In genomic region chr15:35312355-35312754, GRCh38 we compare ENCODE assay signal across 24 cellular contexts.
DNase-seq lines count a peak whose midpoint lies in the region; ATAC-seq, FAIRE-seq and TF ChIP-seq lines count a peak whose summit lies in the region.
"Had no signal": no experiment of that assay in that cellular context is flagged by ENCODE, and none has a peak within 500 bp of the region (broad histone marks: within the 10 kb centered on the region; RNA-seq: fewer than 3 reads in every experiment).

No MANE protein-coding gene starts in this region.

- no peak for FAIRE-seq in HepG2 (lab: Jason Lieb, UNC)
- FAIRE-seq: GM12891 had no signal

- H3K9me3 ChIP-seq in OCI-LY3 (ENCODE audit: insufficient read depth, low read length): no peaks in the 10 kb centered on the region
- no peaks in the 10 kb centered on the region for H3K9me3 ChIP-seq in HepG2 (ENCODE audit: low read length)
- H3K9me3 ChIP-seq in trophoblast cell (ENCODE audit: insufficient read depth, low read depth, low read length): no peaks in the 10 kb centered on the region
- H3K9me3 ChIP-seq in heart right ventricle: no peaks in the 10 kb centered on the region

- ATAC-seq in HepG2 (no peak), heart right ventricle (no peak)

- H3K4me2 ChIP-seq in OCI-LY3 (ENCODE audit: low read length) (peak overlapping the region; percentile 67), HepG2 (ENCODE audit: low read depth, low read length) (no peak overlapping the region), trophoblast cell (ENCODE audit: low read length) (no peak overlapping the region)
- H3K4me2 ChIP-seq: PC-9 had no signal

- no peak for TF ChIP-seq EP300 in HepG2 (IDR thresholded peaks at IDR 0.05; ENCODE audit: low read depth in 2 of 2, low read length in 2 of 2)
- TF ChIP-seq EP300 in HepG2 (CRISPR knock-in tag; IDR thresholded peaks at IDR 0.05; ENCODE audit: borderline replicate concordance): no peak

- WGBS in HepG2 (ENCODE audit: low lambda C conversion rate): 96% methylated on average over 1 of the region's 1 CpG
- WGBS in trophoblast cell (ENCODE audit: extremely low coverage, insufficient coverage, insufficient read length): no CpG with 5 or more reads among the region's 1 CpG
- WGBS in heart right ventricle, 2 donors: 45 to 50% methylated on average over 1 of the region's 1 CpG

- CTCF ChIA-PET in HepG2 (lab: Yijun Ruan, JAX; ENCODE audit: low intra/inter-chr PET ratio, low total read pairs): no interaction called here

- BruUV-seq in HepG2 (replicated peaks; lab: Mats Ljungman, UMichigan): no TSS peak

- no peak overlapping the region for H3K14ac ChIP-seq in trophoblast cell (ENCODE audit: low read length)

- in situ Hi-C loops in HepG2 (cut with HindIII; ENCODE audit: extremely low pct_ligation_motif_present, low pct_unique_long_range_greater_than_20kb): no loop called here

- H3K79me1 ChIP-seq in trophoblast cell (ENCODE audit: low read length): peaks cover 5% of the 10 kb centered on the region

- no peak overlapping the region for H4K8ac ChIP-seq in trophoblast cell (ENCODE audit: low read depth, low read length)

- POLR2A ChIA-PET in HepG2 (lab: Yijun Ruan, JAX): no interaction called here

- no peak overlapping the region for H2BK5ac ChIP-seq in trophoblast cell (ENCODE audit: low read depth, low read length, poor library complexity)

- intact Hi-C loops in HepG2 (cut with micrococcal nuclease; ENCODE audit: unreplicated experiment) (no loop called here), heart right ventricle (cut with DNase I) (no loop called here)

- DNase-seq in amniotic epithelial cell (ENCODE audit: low read depth) (peak; percentile 52), HepG2 (ENCODE audit: low spot score) (no peak), trophoblast cell (no peak), HuH-7 (ENCODE audit: low spot score) (no peak), NCI-H187 treated with DMSO at 0.1 percent for 48 hours (lab: John Stamatoyannopoulos, UW) (no peak), heart right ventricle (no peak)
- DNase-seq in activated CD8-positive, alpha-beta memory T cell treated with anti-CD3 and anti-CD28 coated beads, Interleukin-2, amount 50 U/mL, for 4 hours: no peak
- DNase-seq: CD4-positive, CD25-positive, alpha-beta regulatory T cell; COR-L47; DMS79; GM23248; H9; HFFc6; KG1; NCI-H1092 treated with DMSO at 0.1 percent for 48 hours; NCI-H1436 treated with DMSO at 0.1 percent for 48 hours; NCI-H2029; NCI-H2227 treated with DMSO at 0.1 percent for 48 hours; NCI-H510A; NCI-H82; PC-9; SIG-M5 had no signal

- no peak overlapping the region for H2AK5ac ChIP-seq in trophoblast cell (ENCODE audit: low read length)

- no peak for TF ChIP-seq POLR2A in HepG2 (IDR thresholded peaks at IDR 0.05; ENCODE audit: insufficient read depth in 1 of 2, low read depth in 2 of 2, low read length in 2 of 2)

- no peak for TF ChIP-seq RAD21 in HepG2 (CRISPR knock-in tag; IDR thresholded peaks at IDR 0.05)

- H3K9ac ChIP-seq in OCI-LY3 (ENCODE audit: low read length): no peak overlapping the region
- H3K9ac ChIP-seq in HepG2 (ENCODE audit: insufficient read depth, low read depth, low read length): no peak overlapping the region
- H3K9ac ChIP-seq in trophoblast cell (ENCODE audit: low read length): no peak overlapping the region
- H3K9ac ChIP-seq: GM23248 had no signal

- no peak overlapping the region for H4K12ac ChIP-seq in trophoblast cell (ENCODE audit: low read depth, low read length)

- H3K4me1 ChIP-seq in OCI-LY3 (ENCODE audit: low read length) (peaks cover 30% of the 10 kb centered on the region), HepG2 (ENCODE audit: insufficient read depth, low read length) (no peaks in the 10 kb centered on the region), trophoblast cell (ENCODE audit: control insufficient read depth in 1 of 2, insufficient read depth in 2 of 2, low read length in 2 of 2) (no peaks in the 10 kb centered on the region), heart right ventricle (peaks cover 0 to 31% (median 25%) of the 10 kb centered on the region in 9 donors)

- TF ChIP-seq CTCF in OCI-LY3 (IDR thresholded peaks at IDR 0.05; ENCODE audit: low read depth, low read length) (no peak), HepG2 (CRISPR knock-in tag; IDR thresholded peaks at IDR 0.05) (no peak), heart right ventricle (IDR thresholded peaks at IDR 0.05) (no peak)

- H4K20me1 ChIP-seq in OCI-LY3 (ENCODE audit: insufficient read depth, low read length) (no peaks in the 10 kb centered on the region), HepG2 (ENCODE audit: insufficient read depth, low read length) (no peaks in the 10 kb centered on the region)

- peak overlapping the region; percentile 27 for H3K4me3 ChIP-seq in OCI-LY3 (ENCODE audit: low read length)
- no peak overlapping the region for H3K4me3 ChIP-seq in HepG2 (replicated peaks in 1 of 3; ENCODE audit: insufficient read depth in 1 of 3, low read depth in 2 of 3, low read length in 3 of 3)
- no peak overlapping the region for H3K4me3 ChIP-seq in trophoblast cell (ENCODE audit: low read depth, low read length)
- H3K4me3 ChIP-seq in heart right ventricle: no peak overlapping the region
- H3K4me3 ChIP-seq: GM23248, PC-9 had no signal

- H3K18ac ChIP-seq in trophoblast cell (ENCODE audit: low read length): no peak overlapping the region

- no peak overlapping the region for H2AFZ ChIP-seq in OCI-LY3 (ENCODE audit: low read depth, low read length)
- H2AFZ ChIP-seq in HepG2 (ENCODE audit: low read length): no peak overlapping the region
- H2AFZ ChIP-seq in trophoblast cell (ENCODE audit: insufficient read depth, low read length, poor library complexity): no peak overlapping the region
- H2AFZ ChIP-seq: GM23248, PC-9 had no signal

- H3K27me3 ChIP-seq in OCI-LY3 (ENCODE audit: low read depth, low read length) (no peaks in the 10 kb centered on the region), HepG2 (ENCODE audit: control insufficient read depth in 1 of 2, insufficient read depth in 2 of 2, low read length in 2 of 2) (no peaks in the 10 kb centered on the region), trophoblast cell (ENCODE audit: insufficient read depth, low read length) (no peaks in the 10 kb centered on the region), heart right ventricle (no peaks in the 10 kb centered on the region)

- H3K79me2 ChIP-seq in OCI-LY3 (ENCODE audit: low read length) (no peaks in the 10 kb centered on the region), HepG2 (ENCODE audit: insufficient read depth, low read length) (no peaks in the 10 kb centered on the region), trophoblast cell (ENCODE audit: control insufficient read depth, insufficient read depth, low read length, poor library complexity) (no peaks in the 10 kb centered on the region)

- peak overlapping the region; percentile 7 for H2BK120ac ChIP-seq in trophoblast cell (ENCODE audit: insufficient read depth, low read length, poor library complexity)

- H3K27ac ChIP-seq in OCI-LY3 (ENCODE audit: low read length) (no peak overlapping the region), HepG2 (ENCODE audit: extremely low read length, insufficient read depth, low read length) (no peak overlapping the region), trophoblast cell (ENCODE audit: low read depth, low read length) (no peak overlapping the region), heart right ventricle (no peak overlapping the region)
- H3K27ac ChIP-seq: GM23248, PC-9 had no signal

- H3K4ac ChIP-seq in trophoblast cell (ENCODE audit: low read depth, low read length): no peak overlapping the region

- H3K36me3 ChIP-seq in OCI-LY3 (replicated peaks; ENCODE audit: low read depth, low read length) (no peaks in the 10 kb centered on the region), HepG2 (replicated peaks in 1 of 2; ENCODE audit: control insufficient read depth in 1 of 2, insufficient read depth in 2 of 2, low read length in 2 of 2) (no peaks in the 10 kb centered on the region), trophoblast cell (ENCODE audit: control insufficient read depth in 1 of 2, insufficient read depth in 2 of 2, low read length in 2 of 2) (no peaks in the 10 kb centered on the region), heart right ventricle (no peaks in the 10 kb centered on the region)

- no peak overlapping the region for H2BK12ac ChIP-seq in trophoblast cell (ENCODE audit: low read length)

- H4K91ac ChIP-seq in trophoblast cell (ENCODE audit: low read depth, low read length): no peak overlapping the region

- no peak overlapping the region for H3K23ac ChIP-seq in trophoblast cell (ENCODE audit: low read length)

TF ChIP-seq in HepG2, 621 proteins besides CTCF, POLR2A, EP300 and RAD21:
- TF ChIP-seq, protein P1, sequence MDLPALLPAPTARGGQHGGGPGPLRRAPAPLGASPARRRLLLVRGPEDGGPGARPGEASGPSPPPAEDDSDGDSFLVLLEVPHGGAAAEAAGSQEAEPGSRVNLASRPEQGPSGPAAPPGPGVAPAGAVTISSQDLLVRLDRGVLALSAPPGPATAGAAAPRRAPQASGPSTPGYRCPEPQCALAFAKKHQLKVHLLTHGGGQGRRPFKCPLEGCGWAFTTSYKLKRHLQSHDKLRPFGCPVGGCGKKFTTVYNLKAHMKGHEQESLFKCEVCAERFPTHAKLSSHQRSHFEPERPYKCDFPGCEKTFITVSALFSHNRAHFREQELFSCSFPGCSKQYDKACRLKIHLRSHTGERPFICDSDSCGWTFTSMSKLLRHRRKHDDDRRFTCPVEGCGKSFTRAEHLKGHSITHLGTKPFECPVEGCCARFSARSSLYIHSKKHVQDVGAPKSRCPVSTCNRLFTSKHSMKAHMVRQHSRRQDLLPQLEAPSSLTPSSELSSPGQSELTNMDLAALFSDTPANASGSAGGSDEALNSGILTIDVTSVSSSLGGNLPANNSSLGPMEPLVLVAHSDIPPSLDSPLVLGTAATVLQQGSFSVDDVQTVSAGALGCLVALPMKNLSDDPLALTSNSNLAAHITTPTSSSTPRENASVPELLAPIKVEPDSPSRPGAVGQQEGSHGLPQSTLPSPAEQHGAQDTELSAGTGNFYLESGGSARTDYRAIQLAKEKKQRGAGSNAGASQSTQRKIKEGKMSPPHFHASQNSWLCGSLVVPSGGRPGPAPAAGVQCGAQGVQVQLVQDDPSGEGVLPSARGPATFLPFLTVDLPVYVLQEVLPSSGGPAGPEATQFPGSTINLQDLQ (CRISPR knock-in tag; IDR thresholded peaks at IDR 0.05): no peak
- TF ChIP-seq CEBPB (IDR thresholded peaks at IDR 0.05; ENCODE audit: borderline replicate concordance, low read depth, low read length): peak; percentile 51
